In the genomic region with DNA sequence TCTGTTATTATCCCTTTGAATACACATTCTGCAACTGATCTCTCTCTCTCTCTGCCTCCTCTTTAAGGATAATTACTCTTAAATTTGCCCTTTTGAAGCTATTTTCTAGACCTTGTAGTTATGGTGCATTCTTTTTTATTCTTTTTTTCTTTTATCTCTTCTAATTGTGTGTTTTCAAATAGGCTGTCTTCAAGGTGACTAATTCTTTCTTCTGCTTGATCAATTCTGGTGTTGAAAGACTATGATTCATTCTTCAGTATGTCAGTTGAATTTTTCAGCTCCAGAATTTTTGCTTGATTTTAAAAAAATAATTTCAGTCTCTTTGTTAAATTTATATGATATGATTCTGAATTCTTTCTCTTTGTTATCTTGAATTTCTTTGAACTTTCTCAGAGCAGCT, we compare ENCODE assay signal across 1 cellular context.
TF ChIP-seq lines count a peak whose summit lies in the region.

No MANE protein-coding gene starts in this region.

TF ChIP-seq in HCT116, 20 proteins besides CTCF, POLR2A, EP300 and RAD21 (continued from another document):
- TF ChIP-seq, protein P1, sequence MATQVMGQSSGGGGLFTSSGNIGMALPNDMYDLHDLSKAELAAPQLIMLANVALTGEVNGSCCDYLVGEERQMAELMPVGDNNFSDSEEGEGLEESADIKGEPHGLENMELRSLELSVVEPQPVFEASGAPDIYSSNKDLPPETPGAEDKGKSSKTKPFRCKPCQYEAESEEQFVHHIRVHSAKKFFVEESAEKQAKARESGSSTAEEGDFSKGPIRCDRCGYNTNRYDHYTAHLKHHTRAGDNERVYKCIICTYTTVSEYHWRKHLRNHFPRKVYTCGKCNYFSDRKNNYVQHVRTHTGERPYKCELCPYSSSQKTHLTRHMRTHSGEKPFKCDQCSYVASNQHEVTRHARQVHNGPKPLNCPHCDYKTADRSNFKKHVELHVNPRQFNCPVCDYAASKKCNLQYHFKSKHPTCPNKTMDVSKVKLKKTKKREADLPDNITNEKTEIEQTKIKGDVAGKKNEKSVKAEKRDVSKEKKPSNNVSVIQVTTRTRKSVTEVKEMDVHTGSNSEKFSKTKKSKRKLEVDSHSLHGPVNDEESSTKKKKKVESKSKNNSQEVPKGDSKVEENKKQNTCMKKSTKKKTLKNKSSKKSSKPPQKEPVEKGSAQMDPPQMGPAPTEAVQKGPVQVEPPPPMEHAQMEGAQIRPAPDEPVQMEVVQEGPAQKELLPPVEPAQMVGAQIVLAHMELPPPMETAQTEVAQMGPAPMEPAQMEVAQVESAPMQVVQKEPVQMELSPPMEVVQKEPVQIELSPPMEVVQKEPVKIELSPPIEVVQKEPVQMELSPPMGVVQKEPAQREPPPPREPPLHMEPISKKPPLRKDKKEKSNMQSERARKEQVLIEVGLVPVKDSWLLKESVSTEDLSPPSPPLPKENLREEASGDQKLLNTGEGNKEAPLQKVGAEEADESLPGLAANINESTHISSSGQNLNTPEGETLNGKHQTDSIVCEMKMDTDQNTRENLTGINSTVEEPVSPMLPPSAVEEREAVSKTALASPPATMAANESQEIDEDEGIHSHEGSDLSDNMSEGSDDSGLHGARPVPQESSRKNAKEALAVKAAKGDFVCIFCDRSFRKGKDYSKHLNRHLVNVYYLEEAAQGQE (IDR thresholded peaks at IDR 0.05; ENCODE audit: low read depth) = no peak
- no peak for TF ChIP-seq SRF (IDR thresholded peaks at IDR 0.05; ENCODE audit: low read depth)
